ENCODE assay signal across 14 cellular contexts in genomic region chr6:31631209-31631608, GRCh38.
"Had no signal": no experiment of that assay in that cellular context is flagged by ENCODE, and none has a peak within 500 bp of the region (broad histone marks: within the 10 kb centered on the region; RNA-seq: fewer than 3 reads in every experiment).

No MANE protein-coding gene starts in this region.

- H3K9me3 Mint-ChIP-seq: activated B cell treated with CpG ODN at 0.5 μM for 24 hours; activated CD4-positive, alpha-beta T cell treated with anti-CD3 and anti-CD28 coated beads, Interleukin-2, amount 10 ng/mL, durations not matched to agents 24 days and 14 days; neural progenitor cell; T-helper 1 cell treated with Interleukin-12 subunit alpha and Interleukin-12 subunit beta and Interleukin-4 antibody, amounts not matched to agents 30 μg/mL and 1 μg/mL, for 36 hours had no signal

- H3K9me3 ChIP-seq: heart left ventricle, left lung had no signal

- H3K27me3 Mint-ChIP-seq: activated B cell treated with CpG ODN at 0.5 μM for 24 hours; activated CD4-positive, alpha-beta T cell treated with anti-CD3 and anti-CD28 coated beads, Interleukin-2, amount 10 ng/mL, durations not matched to agents 24 days and 14 days; activated naive CD8-positive, alpha-beta T cell had no signal

- H3K4me3 Mint-ChIP-seq: activated B cell treated with CpG ODN at 0.5 μM for 24 hours; activated CD4-positive, alpha-beta T cell treated with anti-CD3 and anti-CD28 coated beads, Interleukin-2, amount 10 ng/mL, durations not matched to agents 24 days and 14 days; activated naive CD8-positive, alpha-beta T cell; neural progenitor cell; T-helper 1 cell treated with Interleukin-12 subunit alpha and Interleukin-12 subunit beta and Interleukin-4 antibody, amounts not matched to agents 30 μg/mL and 1 μg/mL, for 36 hours had no signal

- FAIRE-seq: small intestine had no signal

- DNase-seq: activated B cell treated with CpG ODN at 0.5 μM for 24 hours; activated CD4-positive, alpha-beta T cell treated with anti-CD3 and anti-CD28 coated beads, Interleukin-2, amount 10 ng/mL, durations not matched to agents 24 days and 14 days; activated effector memory CD4-positive, alpha-beta T cell treated with Interleukin-2 at 50 U/mL for 16 hours; anterior cingulate cortex; foreskin melanocyte; heart left ventricle; left lung; mesendoderm; small intestine; stimulated activated naive CD4-positive, alpha-beta T cell treated with Interleukin-2 at 50 U/mL for 16 hours; trophoblast cell had no signal

- H2AFZ ChIP-seq: neural progenitor cell had no signal

- H3K4me2 ChIP-seq: neural progenitor cell had no signal

- H3K4me1 Mint-ChIP-seq: activated B cell treated with CpG ODN at 0.5 μM for 24 hours had no signal

- H3K27ac ChIP-seq: heart left ventricle, left lung had no signal

- H3K4me1 ChIP-seq: left lung, neural progenitor cell had no signal

- H3K27ac Mint-ChIP-seq: activated B cell treated with CpG ODN at 0.5 μM for 24 hours; activated naive CD8-positive, alpha-beta T cell; neural progenitor cell; T-helper 1 cell treated with Interleukin-12 subunit alpha and Interleukin-12 subunit beta and Interleukin-4 antibody, amounts not matched to agents 30 μg/mL and 1 μg/mL, for 36 hours had no signal

- H3K27me3 ChIP-seq: heart left ventricle, left lung, neural progenitor cell had no signal

- H3K4me3 ChIP-seq: heart left ventricle, left lung, neural progenitor cell had no signal
